ENCODE assay signal across 22 cellular contexts in genomic region chr7:75573477-75574019, GRCh38.
"Had no signal": no experiment of that assay in that cellular context is flagged by ENCODE, and none has a peak within 500 bp of the region (broad histone marks: within the 10 kb centered on the region; RNA-seq: fewer than 3 reads in every experiment).

No MANE protein-coding gene starts in this region.

- H3K27ac Mint-ChIP-seq: activated CD4-positive, alpha-beta T cell treated with anti-CD3 and anti-CD28 coated beads, Interleukin-2, amount 10 ng/mL, durations not matched to agents 7 days and 5 days; activated CD8-positive, alpha-beta T cell treated with anti-CD3 and anti-CD28 coated beads, Interleukin-2, amount 10 ng/mL, durations not matched to agents 7 days and 5 days; activated naive CD8-positive, alpha-beta T cell; mesothelial cell of epicardium; naive thymus-derived CD8-positive, alpha-beta T cell had no signal

- H3K9me3 Mint-ChIP-seq: activated CD4-positive, alpha-beta T cell treated with anti-CD3 and anti-CD28 coated beads, Interleukin-2, amount 10 ng/mL, durations not matched to agents 7 days and 5 days; mesothelial cell of epicardium; naive thymus-derived CD8-positive, alpha-beta T cell had no signal

- H3K36me3 ChIP-seq: ovary had no signal

- H3K4me1 ChIP-seq: adrenal gland, ascending aorta, psoas muscle, right atrium auricular region, tibial nerve had no signal

- H3K27me3 ChIP-seq: adrenal gland, ascending aorta, ovary, right atrium auricular region, tibial nerve had no signal

- H3K4me3 Mint-ChIP-seq: activated CD4-positive, alpha-beta T cell treated with anti-CD3 and anti-CD28 coated beads, Interleukin-2, amount 10 ng/mL, durations not matched to agents 7 days and 5 days; activated CD8-positive, alpha-beta T cell treated with anti-CD3 and anti-CD28 coated beads, Interleukin-2, amount 10 ng/mL, durations not matched to agents 7 days and 5 days; activated naive CD8-positive, alpha-beta T cell; mesothelial cell of epicardium; naive thymus-derived CD8-positive, alpha-beta T cell had no signal

- H3K36me3 Mint-ChIP-seq: activated naive CD8-positive, alpha-beta T cell; naive thymus-derived CD8-positive, alpha-beta T cell had no signal

- H3K27me3 Mint-ChIP-seq: activated CD4-positive, alpha-beta T cell treated with anti-CD3 and anti-CD28 coated beads, Interleukin-2, amount 10 ng/mL, durations not matched to agents 7 days and 5 days; activated naive CD8-positive, alpha-beta T cell; naive thymus-derived CD8-positive, alpha-beta T cell had no signal

- H3K4me3 ChIP-seq: adrenal gland, ascending aorta, ovary, psoas muscle, right atrium auricular region, tibial nerve had no signal

- H3K27ac ChIP-seq: adrenal gland, ascending aorta, epithelial cell of prostate, ovary, psoas muscle, right atrium auricular region, tibial nerve, VCaP had no signal

- DNase-seq: activated CD4-positive, alpha-beta T cell treated with anti-CD3 and anti-CD28 coated beads, Interleukin-2, amount 10 ng/mL, durations not matched to agents 7 days and 5 days; activated CD4-positive, CD25-positive, alpha-beta regulatory T cell treated with anti-CD3 and anti-CD28 coated beads, Interleukin-2, amount 50 U/mL, for 72 hours; activated CD8-positive, alpha-beta T cell treated with anti-CD3 and anti-CD28 coated beads, Interleukin-2, amount 10 ng/mL, durations not matched to agents 7 days and 5 days; activated naive CD4-positive, alpha-beta T cell; adrenal gland; cerebellar nuclear complex; cortex of kidney; kidney; left ventricle myocardium superior; mammary epithelial cell; naive thymus-derived CD8-positive, alpha-beta T cell; ovary; psoas muscle; stimulated activated CD4-positive, alpha-beta T cell treated with anti-CD3 and anti-CD28 coated beads, Interleukin-4, amount 100 ng/mL, for 24 hours; stimulated activated naive CD8-positive, alpha-beta T cell treated with anti-CD3 and anti-CD28 coated beads, Interleukin-15, Interleukin-2, amounts not matched to agents 100 U/mL and 50 U/mL, for 24 hours had no signal

- H3K9me3 ChIP-seq: adrenal gland, ascending aorta, ovary, psoas muscle, right atrium auricular region, tibial nerve had no signal

- ATAC-seq: activated CD8-positive, alpha-beta T cell treated with anti-CD3 and anti-CD28 coated beads, Interleukin-2, amount 10 ng/mL, durations not matched to agents 7 days and 5 days; left ventricle myocardium superior; naive thymus-derived CD8-positive, alpha-beta T cell; psoas muscle; stimulated activated naive CD8-positive, alpha-beta T cell treated with anti-CD3 and anti-CD28 coated beads, Interleukin-15, Interleukin-2, amounts not matched to agents 100 U/mL and 50 U/mL, for 24 hours had no signal
